18 cellular contexts compared by ENCODE assay signal in genomic region chr1:15118579-15118978, GRCh38.
"Had no signal": no experiment of that assay in that cellular context is flagged by ENCODE, and none has a peak within 500 bp of the region (broad histone marks: within the 10 kb centered on the region; RNA-seq: fewer than 3 reads in every experiment).

No MANE protein-coding gene starts in this region.

- DNase-seq: dermis blood vessel endothelial cell; effector CD4-positive, alpha-beta T cell; effector memory CD4-positive, alpha-beta T cell; foreskin keratinocyte; head of caudate nucleus; heart right ventricle; hippocampal formation; left cardiac atrium; left lung; left ventricle myocardium superior; lower lobe of right lung; mesenchymal stem cell; mucosa of descending colon had no signal

- H3K36me3 ChIP-seq: esophagus muscularis mucosa, gastroesophageal sphincter, heart right ventricle had no signal

- H3K4me3 ChIP-seq: coronary artery, dorsolateral prefrontal cortex, esophagus muscularis mucosa, gastroesophageal sphincter, heart right ventricle, left lung, lower lobe of right lung, mucosa of descending colon had no signal

- H3K4me3 Mint-ChIP-seq: mesothelial cell of epicardium had no signal

- H3K27ac Mint-ChIP-seq: mesothelial cell of epicardium had no signal

- H3K4me1 ChIP-seq: esophagus muscularis mucosa, foreskin keratinocyte, gastroesophageal sphincter, heart right ventricle, left lung, lower lobe of right lung had no signal

- H3K27me3 ChIP-seq: dorsolateral prefrontal cortex, esophagus muscularis mucosa, left lung had no signal

- H3K27ac ChIP-seq: coronary artery, dorsolateral prefrontal cortex, esophagus muscularis mucosa, foreskin keratinocyte, gastroesophageal sphincter, heart right ventricle, left lung, lower lobe of right lung had no signal

- H3K9me3 Mint-ChIP-seq: mesothelial cell of epicardium had no signal

- H3K9me3 ChIP-seq: esophagus muscularis mucosa, gastroesophageal sphincter, heart right ventricle, left lung, lower lobe of right lung, mucosa of descending colon had no signal

- ATAC-seq: foreskin keratinocyte, gastroesophageal sphincter, heart right ventricle, left cardiac atrium, left lung, left ventricle myocardium superior, lower lobe of right lung, mucosa of descending colon had no signal
